In genomic region chr3:182608876-182609275, GRCh38 we compare ENCODE assay signal across 22 cellular contexts.
"Had no signal": no experiment of that assay in that cellular context is flagged by ENCODE, and none has a peak within 500 bp of the region (broad histone marks: within the 10 kb centered on the region; RNA-seq: fewer than 3 reads in every experiment).

No MANE protein-coding gene starts in this region.

- H3K9me3 Mint-ChIP-seq: activated CD4-positive, alpha-beta T cell treated with anti-CD3 and anti-CD28 coated beads, Interleukin-2, amount 10 ng/mL, durations not matched to agents 24 days and 14 days; activated naive CD8-positive, alpha-beta T cell treated with anti-CD3 and anti-CD28 coated beads, Interleukin-2, amount 10 ng/mL, durations not matched to agents 7 days and 5 days; central memory CD8-positive, alpha-beta T cell; natural killer cell; stimulated activated naive B cell treated with anti-CD40 and anti-IgM and Interleukin-4, amounts not matched to agents 10 μg/mL and 1 μg/mL and 100 μg/mL, for 72 hours; T-helper 2 cell treated with Interferon-gamma antibody and Interleukin-4, amounts not matched to agents 5 μg/mL and 100 μg/mL, for 36 hours had no signal

- H3K27me3 Mint-ChIP-seq: activated naive CD8-positive, alpha-beta T cell treated with anti-CD3 and anti-CD28 coated beads, Interleukin-2, amount 10 ng/mL, durations not matched to agents 7 days and 5 days had no signal

- H3K27ac Mint-ChIP-seq: activated CD4-positive, alpha-beta T cell treated with anti-CD3 and anti-CD28 coated beads, Interleukin-2, amount 10 ng/mL, durations not matched to agents 24 days and 14 days; activated CD8-positive, alpha-beta T cell treated with anti-CD3 and anti-CD28 coated beads, Interleukin-2, amount 10 ng/mL, durations not matched to agents 7 days and 5 days; activated naive CD8-positive, alpha-beta T cell treated with anti-CD3 and anti-CD28 coated beads, Interleukin-2, amount 10 ng/mL, durations not matched to agents 7 days and 5 days; natural killer cell; stimulated activated naive B cell treated with anti-CD40 and anti-IgM and Interleukin-4, amounts not matched to agents 10 μg/mL and 1 μg/mL and 100 μg/mL, for 72 hours; T-helper 2 cell treated with Interferon-gamma antibody and Interleukin-4, amounts not matched to agents 5 μg/mL and 100 μg/mL, for 36 hours had no signal

- H3K4me3 Mint-ChIP-seq: activated CD4-positive, alpha-beta T cell treated with anti-CD3 and anti-CD28 coated beads, Interleukin-2, amount 10 ng/mL, durations not matched to agents 24 days and 14 days; activated CD8-positive, alpha-beta T cell treated with anti-CD3 and anti-CD28 coated beads, Interleukin-2, amount 10 ng/mL, durations not matched to agents 7 days and 5 days; activated naive CD8-positive, alpha-beta T cell treated with anti-CD3 and anti-CD28 coated beads, Interleukin-2, amount 10 ng/mL, durations not matched to agents 7 days and 5 days; central memory CD8-positive, alpha-beta T cell; natural killer cell; stimulated activated naive B cell treated with anti-CD40 and anti-IgM and Interleukin-4, amounts not matched to agents 10 μg/mL and 1 μg/mL and 100 μg/mL, for 72 hours; T-helper 2 cell treated with Interferon-gamma antibody and Interleukin-4, amounts not matched to agents 5 μg/mL and 100 μg/mL, for 36 hours had no signal

- FAIRE-seq: endothelial cell of umbilical vein, kidney had no signal

- H3K36me3 Mint-ChIP-seq: activated naive CD8-positive, alpha-beta T cell treated with anti-CD3 and anti-CD28 coated beads, Interleukin-2, amount 10 ng/mL, durations not matched to agents 7 days and 5 days; brain; natural killer cell; stimulated activated naive B cell treated with anti-CD40 and anti-IgM and Interleukin-4, amounts not matched to agents 10 μg/mL and 1 μg/mL and 100 μg/mL, for 72 hours had no signal

- H3K4me1 Mint-ChIP-seq: activated CD4-positive, alpha-beta T cell treated with anti-CD3 and anti-CD28 coated beads, Interleukin-2, amount 10 ng/mL, durations not matched to agents 24 days and 14 days; activated naive CD8-positive, alpha-beta T cell treated with anti-CD3 and anti-CD28 coated beads, Interleukin-2, amount 10 ng/mL, durations not matched to agents 7 days and 5 days; central memory CD8-positive, alpha-beta T cell; natural killer cell; stimulated activated naive B cell treated with anti-CD40 and anti-IgM and Interleukin-4, amounts not matched to agents 10 μg/mL and 1 μg/mL and 100 μg/mL, for 72 hours had no signal

- DNase-seq: activated CD4-positive, alpha-beta T cell treated with anti-CD3 and anti-CD28 coated beads, Interleukin-2, amount 10 ng/mL, durations not matched to agents 24 days and 14 days; activated CD4-positive, CD25-positive, alpha-beta regulatory T cell; activated CD8-positive, alpha-beta memory T cell treated with anti-CD3 and anti-CD28 coated beads, Interleukin-2, amount 50 U/mL, for 4 hours; activated CD8-positive, alpha-beta T cell treated with anti-CD3 and anti-CD28 coated beads, Interleukin-2, amount 10 ng/mL, durations not matched to agents 7 days and 5 days; activated gamma-delta T cell treated with Interleukin-2 at 50 U/mL for 16 hours; activated naive CD8-positive, alpha-beta T cell treated with anti-CD3 and anti-CD28 coated beads, Interleukin-2, amount 10 ng/mL, durations not matched to agents 7 days and 5 days; activated T-cell treated with anti-CD3 and anti-CD28 coated beads, Interleukin-2, amount 50 U/mL, for 48 hours; cortex of kidney; effector CD4-positive, alpha-beta T cell; kidney; left ventricle myocardium superior; mesenchymal stem cell; natural killer cell; nucleus accumbens; stimulated activated CD4-positive, alpha-beta T cell treated with anti-CD3 and anti-CD28 coated beads, Interleukin-15, amount 100 ng/mL, for 24 hours; stimulated activated CD4-positive, alpha-beta T cell treated with anti-CD3 and anti-CD28 coated beads, Interleukin-4, amount 100 ng/mL, for 1 hour; stimulated activated naive B cell treated with anti-CD40 and anti-IgM and Interleukin-4, amounts not matched to agents 10 μg/mL and 1 μg/mL and 100 μg/mL, for 72 hours; tibial artery had no signal
